ENCODE assay signal across 1 cellular context in genomic region chr7:51316666-51317581, GRCh38.
TF ChIP-seq lines count a peak whose summit lies in the region.

A gene with protein sequence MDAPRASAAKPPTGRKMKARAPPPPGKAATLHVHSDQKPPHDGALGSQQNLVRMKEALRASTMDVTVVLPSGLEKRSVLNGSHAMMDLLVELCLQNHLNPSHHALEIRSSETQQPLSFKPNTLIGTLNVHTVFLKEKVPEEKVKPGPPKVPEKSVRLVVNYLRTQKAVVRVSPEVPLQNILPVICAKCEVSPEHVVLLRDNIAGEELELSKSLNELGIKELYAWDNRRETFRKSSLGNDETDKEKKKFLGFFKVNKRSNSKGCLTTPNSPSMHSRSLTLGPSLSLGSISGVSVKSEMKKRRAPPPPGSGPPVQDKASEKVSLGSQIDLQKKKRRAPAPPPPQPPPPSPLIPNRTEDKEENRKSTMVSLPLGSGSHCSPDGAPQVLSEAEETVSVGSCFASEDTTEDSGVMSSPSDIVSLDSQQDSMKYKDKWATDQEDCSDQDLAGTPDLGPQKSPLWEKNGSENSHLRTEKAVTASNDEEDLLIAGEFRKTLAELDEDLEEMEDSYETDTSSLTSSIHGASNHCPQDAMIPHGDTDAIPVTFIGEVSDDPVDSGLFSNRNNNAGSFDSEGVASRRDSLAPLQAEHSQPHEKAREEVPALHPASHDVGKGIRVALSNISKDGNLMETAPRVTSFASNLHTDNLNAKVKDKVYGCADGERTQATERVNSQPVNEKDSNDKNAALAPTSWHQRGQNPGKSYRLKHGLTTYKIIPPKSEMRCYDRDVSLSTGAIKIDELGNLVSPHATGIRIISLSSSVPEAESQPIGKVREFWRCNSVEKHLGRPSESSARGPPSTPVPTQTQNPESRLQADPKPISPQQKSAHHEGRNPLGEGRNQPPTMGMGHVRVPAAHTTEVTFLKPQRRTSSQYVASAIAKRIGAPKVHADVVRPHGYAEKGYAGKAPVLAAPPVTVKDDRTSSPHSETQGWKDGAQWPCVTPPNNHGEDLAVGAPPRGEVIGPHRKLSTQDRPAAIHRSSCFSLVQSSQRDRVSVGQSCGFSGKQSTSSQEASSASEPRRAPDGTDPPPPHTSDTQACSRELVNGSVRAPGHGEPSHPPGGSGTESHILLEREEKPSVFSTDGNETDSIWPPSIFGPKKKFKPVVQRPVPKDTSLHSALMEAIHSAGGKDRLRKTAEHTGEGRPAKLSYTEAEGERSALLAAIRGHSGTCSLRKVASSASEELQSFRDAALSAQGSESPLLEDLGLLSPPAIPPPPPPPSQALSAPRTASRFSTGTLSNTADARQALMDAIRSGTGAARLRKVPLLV (minus strand): TSS chr7:51316809. CDS start chr7:51316633, 176 bp downstream.

TF ChIP-seq in HepG2, 621 proteins besides CTCF, POLR2A, EP300 and RAD21 (continued from another document and continues in another):
- TF ChIP-seq ZNF672 (CRISPR knock-in tag; IDR thresholded peaks at IDR 0.05): no peak
- TF ChIP-seq, protein P1, sequence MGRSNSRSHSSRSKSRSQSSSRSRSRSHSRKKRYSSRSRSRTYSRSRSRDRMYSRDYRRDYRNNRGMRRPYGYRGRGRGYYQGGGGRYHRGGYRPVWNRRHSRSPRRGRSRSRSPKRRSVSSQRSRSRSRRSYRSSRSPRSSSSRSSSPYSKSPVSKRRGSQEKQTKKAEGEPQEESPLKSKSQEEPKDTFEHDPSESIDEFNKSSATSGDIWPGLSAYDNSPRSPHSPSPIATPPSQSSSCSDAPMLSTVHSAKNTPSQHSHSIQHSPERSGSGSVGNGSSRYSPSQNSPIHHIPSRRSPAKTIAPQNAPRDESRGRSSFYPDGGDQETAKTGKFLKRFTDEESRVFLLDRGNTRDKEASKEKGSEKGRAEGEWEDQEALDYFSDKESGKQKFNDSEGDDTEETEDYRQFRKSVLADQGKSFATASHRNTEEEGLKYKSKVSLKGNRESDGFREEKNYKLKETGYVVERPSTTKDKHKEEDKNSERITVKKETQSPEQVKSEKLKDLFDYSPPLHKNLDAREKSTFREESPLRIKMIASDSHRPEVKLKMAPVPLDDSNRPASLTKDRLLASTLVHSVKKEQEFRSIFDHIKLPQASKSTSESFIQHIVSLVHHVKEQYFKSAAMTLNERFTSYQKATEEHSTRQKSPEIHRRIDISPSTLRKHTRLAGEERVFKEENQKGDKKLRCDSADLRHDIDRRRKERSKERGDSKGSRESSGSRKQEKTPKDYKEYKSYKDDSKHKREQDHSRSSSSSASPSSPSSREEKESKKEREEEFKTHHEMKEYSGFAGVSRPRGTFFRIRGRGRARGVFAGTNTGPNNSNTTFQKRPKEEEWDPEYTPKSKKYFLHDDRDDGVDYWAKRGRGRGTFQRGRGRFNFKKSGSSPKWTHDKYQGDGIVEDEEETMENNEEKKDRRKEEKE (IDR thresholded peaks at IDR 0.05): no peak
- no peak for TF ChIP-seq ZMYM2 (CRISPR knock-in tag; IDR thresholded peaks at IDR 0.05)
- no peak for TF ChIP-seq YY1 (IDR thresholded peaks at IDR 0.05; ENCODE audit: insufficient read depth, insufficient replicate concordance, low read depth, low read length)
- TF ChIP-seq ZNF773 (CRISPR knock-in tag; IDR thresholded peaks at IDR 0.05; ENCODE audit: borderline replicate concordance): no peak
- TF ChIP-seq NFAT5 (CRISPR knock-in tag; IDR thresholded peaks at IDR 0.05): no peak
- no peak for TF ChIP-seq ZNF607 (CRISPR knock-in tag; IDR thresholded peaks at IDR 0.05; ENCODE audit: borderline replicate concordance)
- no peak for TF ChIP-seq MTF2 (CRISPR knock-in tag; IDR thresholded peaks at IDR 0.05; ENCODE audit: borderline replicate concordance)
- no peak for TF ChIP-seq ZNF605 (CRISPR knock-in tag; IDR thresholded peaks at IDR 0.05)
- TF ChIP-seq ZNF841 (CRISPR knock-in tag; IDR thresholded peaks at IDR 0.05; ENCODE audit: borderline replicate concordance): no peak
- TF ChIP-seq NFYB (CRISPR knock-in tag; IDR thresholded peaks at IDR 0.05): no peak
- no peak for TF ChIP-seq RAD51 (IDR thresholded peaks at IDR 0.05; ENCODE audit: borderline replicate concordance)
- no peak for TF ChIP-seq HNRNPH1 (optimal IDR thresholded peaks at IDR 0.05; ENCODE audit: low read depth, low read length)
- peak; percentile 31; the same call in 1 of the 2 replicates for TF ChIP-seq SP5 (CRISPR knock-in tag; IDR thresholded peaks at IDR 0.05; ENCODE audit: borderline replicate concordance, low read depth)
- TF ChIP-seq, protein P2, sequence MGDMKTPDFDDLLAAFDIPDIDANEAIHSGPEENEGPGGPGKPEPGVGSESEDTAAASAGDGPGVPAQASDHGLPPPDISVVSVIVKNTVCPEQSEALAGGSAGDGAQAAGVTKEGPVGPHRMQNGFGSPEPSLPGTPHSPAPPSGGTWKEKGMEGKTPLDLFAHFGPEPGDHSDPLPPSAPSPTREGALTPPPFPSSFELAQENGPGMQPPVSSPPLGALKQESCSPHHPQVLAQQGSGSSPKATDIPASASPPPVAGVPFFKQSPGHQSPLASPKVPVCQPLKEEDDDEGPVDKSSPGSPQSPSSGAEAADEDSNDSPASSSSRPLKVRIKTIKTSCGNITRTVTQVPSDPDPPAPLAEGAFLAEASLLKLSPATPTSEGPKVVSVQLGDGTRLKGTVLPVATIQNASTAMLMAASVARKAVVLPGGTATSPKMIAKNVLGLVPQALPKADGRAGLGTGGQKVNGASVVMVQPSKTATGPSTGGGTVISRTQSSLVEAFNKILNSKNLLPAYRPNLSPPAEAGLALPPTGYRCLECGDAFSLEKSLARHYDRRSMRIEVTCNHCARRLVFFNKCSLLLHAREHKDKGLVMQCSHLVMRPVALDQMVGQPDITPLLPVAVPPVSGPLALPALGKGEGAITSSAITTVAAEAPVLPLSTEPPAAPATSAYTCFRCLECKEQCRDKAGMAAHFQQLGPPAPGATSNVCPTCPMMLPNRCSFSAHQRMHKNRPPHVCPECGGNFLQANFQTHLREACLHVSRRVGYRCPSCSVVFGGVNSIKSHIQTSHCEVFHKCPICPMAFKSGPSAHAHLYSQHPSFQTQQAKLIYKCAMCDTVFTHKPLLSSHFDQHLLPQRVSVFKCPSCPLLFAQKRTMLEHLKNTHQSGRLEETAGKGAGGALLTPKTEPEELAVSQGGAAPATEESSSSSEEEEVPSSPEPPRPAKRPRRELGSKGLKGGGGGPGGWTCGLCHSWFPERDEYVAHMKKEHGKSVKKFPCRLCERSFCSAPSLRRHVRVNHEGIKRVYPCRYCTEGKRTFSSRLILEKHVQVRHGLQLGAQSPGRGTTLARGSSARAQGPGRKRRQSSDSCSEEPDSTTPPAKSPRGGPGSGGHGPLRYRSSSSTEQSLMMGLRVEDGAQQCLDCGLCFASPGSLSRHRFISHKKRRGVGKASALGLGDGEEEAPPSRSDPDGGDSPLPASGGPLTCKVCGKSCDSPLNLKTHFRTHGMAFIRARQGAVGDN (CRISPR knock-in tag; IDR thresholded peaks at IDR 0.05): peak; percentile 59
- TF ChIP-seq ZNF83 (CRISPR knock-in tag; IDR thresholded peaks at IDR 0.05; ENCODE audit: borderline replicate concordance): no peak
- TF ChIP-seq PPARG (CRISPR knock-in tag; conservative IDR thresholded peaks at IDR 0.05): no peak
- no peak for TF ChIP-seq BHLHE40 (IDR thresholded peaks at IDR 0.05; ENCODE audit: low read length)
- TF ChIP-seq MTA1 (CRISPR knock-in tag; IDR thresholded peaks at IDR 0.05; ENCODE audit: borderline replicate concordance): no peak
- no peak for TF ChIP-seq CENPT (CRISPR knock-in tag; IDR thresholded peaks at IDR 0.05; ENCODE audit: low read depth)
- TF ChIP-seq SAP130 (CRISPR knock-in tag; IDR thresholded peaks at IDR 0.05; ENCODE audit: low read depth): peak; percentile 30; the same call in 1 of the 2 replicates
- TF ChIP-seq ZFP90 (CRISPR knock-in tag; IDR thresholded peaks at IDR 0.05; ENCODE audit: borderline replicate concordance): peak; percentile 21; the same call in 1 of the 2 replicates
- no peak for TF ChIP-seq CREB1 (IDR thresholded peaks at IDR 0.05)
- 0 out of 2 replicates have a peak, but pooled peaks have one; percentile 25 for TF ChIP-seq CREB1 (CRISPR knock-in tag; IDR thresholded peaks at IDR 0.05)
- no peak for TF ChIP-seq NONO (IDR thresholded peaks at IDR 0.05)
- 0 out of 2 replicates have a peak, but pooled peaks have one; percentile 21 for TF ChIP-seq NONO (CRISPR knock-in tag; conservative IDR thresholded peaks at IDR 0.05)
- no peak; the same call in 1 of the 2 replicates for TF ChIP-seq NCOR1 (IDR thresholded peaks at IDR 0.05; ENCODE audit: borderline replicate concordance, low read length)
- no peak for TF ChIP-seq GTF2F1 (IDR thresholded peaks at IDR 0.05; ENCODE audit: low read length)
- no peak for TF ChIP-seq ZNF772 (CRISPR knock-in tag; IDR thresholded peaks at IDR 0.05)
- TF ChIP-seq ZNF572 (CRISPR knock-in tag; IDR thresholded peaks at IDR 0.05): no peak
- no peak for TF ChIP-seq ZMAT3 (CRISPR knock-in tag; conservative IDR thresholded peaks at IDR 0.05)
- 0 out of 2 replicates have a peak, but pooled peaks have one; percentile 31 for TF ChIP-seq KDM3A (CRISPR knock-in tag; IDR thresholded peaks at IDR 0.05; ENCODE audit: low read depth)
- TF ChIP-seq RXRB (CRISPR knock-in tag; IDR thresholded peaks at IDR 0.05; ENCODE audit: borderline replicate concordance): 0 out of 2 replicates have a peak, but pooled peaks have one; percentile 19
- no peak for TF ChIP-seq PRMT3 (CRISPR knock-in tag; IDR thresholded peaks at IDR 0.05; ENCODE audit: borderline replicate concordance, low read depth)
- no peak for TF ChIP-seq FOXP1 (IDR thresholded peaks at IDR 0.05)
- no peak for TF ChIP-seq FOXP1 (CRISPR knock-in tag; IDR thresholded peaks at IDR 0.05)
- TF ChIP-seq SP1 (IDR thresholded peaks at IDR 0.05): no peak
- TF ChIP-seq SP1 (CRISPR knock-in tag; IDR thresholded peaks at IDR 0.05): no peak
- TF ChIP-seq HOXA5 (CRISPR knock-in tag; IDR thresholded peaks at IDR 0.05): 0 out of 2 replicates have a peak, but pooled peaks have one; percentile 30
- no peak for TF ChIP-seq CREB3 (CRISPR knock-in tag; IDR thresholded peaks at IDR 0.05)
- TF ChIP-seq ZBTB2 (CRISPR knock-in tag; IDR thresholded peaks at IDR 0.05; ENCODE audit: low read depth): 0 out of 2 replicates have a peak, but pooled peaks have one; percentile 44
- 0 out of 2 replicates have a peak, but pooled peaks have one; percentile 0 for TF ChIP-seq TFDP1 (CRISPR knock-in tag; IDR thresholded peaks at IDR 0.05; ENCODE audit: borderline replicate concordance)
- TF ChIP-seq GPN1 (CRISPR knock-in tag; IDR thresholded peaks at IDR 0.05; ENCODE audit: borderline replicate concordance): no peak
